Comparison of ENCODE assay signal across 15 cellular contexts in the genomic region with DNA sequence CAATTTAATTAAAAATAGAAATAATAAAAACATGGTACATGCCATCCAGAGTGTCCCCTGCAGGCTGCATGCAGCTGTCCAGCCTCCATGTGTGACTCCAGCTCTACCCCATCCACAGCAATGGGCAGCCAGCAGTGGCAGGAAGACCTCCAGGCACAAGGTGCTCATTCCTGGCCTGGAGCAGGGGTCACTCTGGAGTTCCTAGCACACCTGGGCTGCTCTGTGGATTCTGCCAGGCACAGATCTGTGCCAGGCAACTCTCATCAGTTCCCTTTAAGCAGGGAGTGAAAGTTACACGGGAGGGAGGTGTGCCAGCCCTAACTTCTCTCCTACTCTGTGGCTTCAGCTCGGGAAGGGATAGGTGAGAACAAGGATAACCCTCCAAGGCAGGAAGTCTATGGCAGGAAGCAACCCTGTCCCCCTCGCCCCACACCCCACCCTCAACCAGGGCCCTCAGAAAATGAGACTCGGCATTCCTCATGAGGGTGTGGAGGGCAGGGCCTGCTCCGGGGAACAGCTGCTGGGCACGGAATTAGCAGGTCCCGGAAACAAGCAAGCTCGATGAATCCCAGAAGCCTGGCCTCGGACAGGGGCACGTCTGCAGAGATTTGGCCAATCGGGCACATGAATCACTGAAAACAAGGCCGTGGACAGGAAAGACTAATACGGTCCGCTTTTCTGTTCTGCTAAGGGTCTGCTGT. TPM values are rescaled to one million over a fixed set of nuclear protein-coding genes. Genes with fewer than 3 reads are reported as not detected.
A peak's percentile ranks its signal among the peaks of the same experiment; 100 is the strongest.
DNase-seq lines count a peak whose midpoint lies in the region; ATAC-seq, FAIRE-seq and TF ChIP-seq lines count a peak whose summit lies in the region.
"Had no signal": no experiment of that assay in that cellular context is flagged by ENCODE, and none has a peak within 500 bp of the region (broad histone marks: within the 10 kb centered on the region; RNA-seq: fewer than 3 reads in every experiment).

No MANE protein-coding gene starts in this region.

- H3K4me1 Mint-ChIP-seq in nephron = peaks cover 69% of the 10 kb centered on the region
- H3K4me1 Mint-ChIP-seq: T-cell had no signal

- H3K36me3 Mint-ChIP-seq in nephron (ENCODE audit: low read depth) = no peaks in the 10 kb centered on the region
- H3K36me3 Mint-ChIP-seq: T-cell had no signal

- TF ChIP-seq CTCF in heart right ventricle (IDR thresholded peaks at IDR 0.05) (no peak), nephron (IDR thresholded peaks at IDR 0.05; ENCODE audit: unreplicated experiment in 3 of 3) (no peak)

- no peaks in the 10 kb centered on the region for H3K36me3 ChIP-seq in heart right ventricle

- peak overlapping the region; percentile 70 to 89 (median 84) for H3K27ac Mint-ChIP-seq in nephron
- H3K27ac Mint-ChIP-seq: T-cell had no signal

- H3K4me1 ChIP-seq in heart right ventricle = peaks cover 3 to 90% (median 32%) of the 10 kb centered on the region in 9 donors

- FAIRE-seq in urothelium cell line (lab: Jason Lieb, UNC) = peak; percentile 50
- FAIRE-seq: A549, bronchial epithelial cell had no signal

- peaks cover 0 to 23% (median 0%) of the 10 kb centered on the region in 7 donors for H3K27me3 ChIP-seq in heart right ventricle

- H3K27ac ChIP-seq in heart right ventricle = peak overlapping the region in 9 of 10 donors; percentile 27 to 97 (median 88)
- H3K27ac ChIP-seq: A549 had no signal

- peak overlapping the region in 2 of 3 experiments; percentile 8 to 61 for H3K4me3 Mint-ChIP-seq in nephron
- H3K4me3 Mint-ChIP-seq: T-cell had no signal

- DNase-seq in heart right ventricle (no peak), Right ventricle myocardium inferior (ENCODE audit: missing footprints) (no peak), urothelium cell line (ENCODE audit: low spot score) (peak; percentile 80), 8988T (no peak)
- DNase-seq: activated CD4-positive, alpha-beta T cell treated with anti-CD3 and anti-CD28 coated beads, Interleukin-2, amount 50 U/mL, for 48 hours; activated gamma-delta T cell treated with Interleukin-2 at 50 U/mL for 16 hours; Kasumi-1; T-cell had no signal

- WGBS in heart right ventricle, 2 donors = 26 to 53% methylated on average over 14 of the region's 14 CpGs

- H3K9me3 ChIP-seq in heart right ventricle = no peaks in the 10 kb centered on the region
- H3K9me3 ChIP-seq: A549 had no signal

- H3K27me3 Mint-ChIP-seq in nephron (ENCODE audit: low read depth) = no peaks in the 10 kb centered on the region

- intact Hi-C loops in heart right ventricle (cut with DNase I) (loop anchor here in 1 of 10 donors (5.0 kb wide), 1 partner anchor 35 kb away; no protein-coding TSS in a partner anchor), Right ventricle myocardium inferior (cut with DNase I) (no loop called here)

- H3K9me3 Mint-ChIP-seq in nephron = no peaks in the 10 kb centered on the region
- H3K9me3 Mint-ChIP-seq: T-cell had no signal

- peak in 5 of 8 donors; percentile 5 to 73 (median 16) for ATAC-seq in heart right ventricle
- no peak for ATAC-seq in Right ventricle myocardium inferior
- peak; percentile 83 for ATAC-seq in esophagus mucosa
- no peak for ATAC-seq in GM21515 (IDR thresholded peaks at IDR 0.05; ENCODE audit: unreplicated experiment)
- ATAC-seq in GM18858 (IDR thresholded peaks at IDR 0.05; ENCODE audit: unreplicated experiment) = no peak
- ATAC-seq: T-cell had no signal

- H3K4me3 ChIP-seq in heart right ventricle = no peak overlapping the region
- H3K4me3 ChIP-seq: A549 had no signal

RNA-seq across cellular contexts. Expression of a gene that starts 10.0 kb away (rescaled TPM):
- total RNA-seq in heart right ventricle (100 to 1,000 TPM in 9 of 10 donors, 10 to 100 TPM in 1; 97.2 to 215 (median 152) TPM), Right ventricle myocardium inferior (197 TPM), esophagus mucosa (1.0 TPM)
- polyA plus RNA-seq in heart right ventricle = 10 to 100 TPM; 61.9 to 94.7 TPM
- polyA plus RNA-seq: neural cell had no signal

RNA-seq across cellular contexts. Expression of a gene that starts 33.6 kb away (rescaled TPM):
- total RNA-seq in heart right ventricle (10 to 100 TPM; 22.6 to 37.3 (median 31.3) TPM), Right ventricle myocardium inferior (32.1 TPM), esophagus mucosa (20.6 TPM)
- 10 to 100 TPM; 16.4 to 26.9 TPM for polyA plus RNA-seq in heart right ventricle

Comparison
In these comparisons a context has a peak if more than half of its experiments do, and no peak if none do; other contexts are left out.
1. ATAC-seq: peak in heart right ventricle (5 of 8) and esophagus mucosa (single experiment); none in Right ventricle myocardium inferior (single experiment), GM21515 (single experiment) and GM18858 (single experiment).
2. RNA of a gene that starts 10.0 kb away (total RNA-seq): 197 TPM in Right ventricle myocardium inferior (single experiment) and 97.2 to 215 TPM in heart right ventricle; 1.0 TPM in esophagus mucosa (single experiment); every median in the first group is over 10 times any median in the second.